In the genomic region with DNA sequence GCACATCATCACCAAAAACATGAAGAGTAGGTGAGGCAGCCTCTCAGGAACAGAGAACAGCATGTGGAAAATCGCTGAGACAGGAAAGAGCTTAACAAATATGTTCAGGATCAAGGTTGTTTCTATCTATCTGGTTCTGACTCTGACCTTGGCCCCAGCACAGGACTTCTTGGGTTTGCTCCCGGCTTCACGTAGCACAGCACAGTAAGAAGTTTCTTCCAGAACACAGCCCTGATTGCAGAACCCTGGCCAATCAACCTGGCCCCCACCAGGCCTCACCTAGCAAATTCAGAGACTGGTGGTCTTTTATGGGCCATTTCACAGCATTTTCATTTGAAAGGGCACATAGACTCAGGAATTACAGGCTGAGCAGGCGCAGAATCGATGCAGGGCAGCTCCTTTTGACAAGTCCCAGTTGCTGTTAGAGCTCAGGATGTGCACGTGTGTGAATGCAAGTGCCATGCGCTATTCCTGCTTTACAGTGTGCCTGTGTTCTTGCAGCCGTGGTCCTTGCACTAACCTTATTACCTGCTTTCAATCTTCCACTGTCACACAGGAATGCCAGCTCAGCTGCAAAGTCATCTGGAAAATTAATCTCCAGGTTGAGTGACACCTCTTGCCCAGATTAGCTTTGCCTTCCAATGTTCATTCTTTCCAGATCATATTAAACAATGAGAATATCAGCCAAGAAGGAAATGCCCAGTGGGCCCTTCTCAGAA, we compare ENCODE assay signal across 20 cellular contexts.
"Had no signal": no experiment of that assay in that cellular context is flagged by ENCODE, and none has a peak within 500 bp of the region (broad histone marks: within the 10 kb centered on the region; RNA-seq: fewer than 3 reads in every experiment).

No MANE protein-coding gene starts in this region.

- H3K4me3 Mint-ChIP-seq: activated CD4-positive, alpha-beta memory T cell treated with anti-CD3 and anti-CD28 coated beads, Interleukin-2, amount 10 ng/mL, durations not matched to agents 7 days and 5 days; activated CD4-positive, alpha-beta T cell treated with anti-CD3 and anti-CD28 coated beads for 36 hours; activated CD8-positive, alpha-beta memory T cell treated with anti-CD3 and anti-CD28 coated beads, Interleukin-2, amount 10 ng/mL, durations not matched to agents 7 days and 5 days; activated naive CD8-positive, alpha-beta T cell treated with anti-CD3 and anti-CD28 coated beads, Interleukin-2, amount 10 ng/mL, durations not matched to agents 7 days and 5 days; activated T-helper 17 cell treated with anti-CD3 and anti-CD28 coated beads, Interleukin-2, amount 50 U/mL, for 72 hours; brain; neural progenitor cell; T-helper 17 cell had no signal

- H3K4me3 ChIP-seq: coronary artery, left ventricle myocardium inferior, neural progenitor cell, transverse colon had no signal

- H3K27ac ChIP-seq: coronary artery, left ventricle myocardium inferior, neural progenitor cell, transverse colon, WERI-Rb-1 had no signal

- FAIRE-seq: frontal cortex, kidney had no signal

- H2AFZ ChIP-seq: neural progenitor cell had no signal

- H3K4me1 ChIP-seq: neural progenitor cell had no signal

- H3K36me3 ChIP-seq: left ventricle myocardium inferior, neural progenitor cell, transverse colon, WERI-Rb-1 had no signal

- H3K27me3 ChIP-seq: transverse colon had no signal

- H3K9me3 ChIP-seq: left ventricle myocardium inferior, transverse colon had no signal

- H3K4me2 ChIP-seq: neural progenitor cell had no signal

- H3K27me3 Mint-ChIP-seq: activated CD4-positive, alpha-beta memory T cell treated with anti-CD3 and anti-CD28 coated beads, Interleukin-2, amount 10 ng/mL, durations not matched to agents 7 days and 5 days; activated CD4-positive, alpha-beta T cell treated with anti-CD3 and anti-CD28 coated beads for 36 hours; activated naive CD8-positive, alpha-beta T cell treated with anti-CD3 and anti-CD28 coated beads, Interleukin-2, amount 10 ng/mL, durations not matched to agents 7 days and 5 days; activated T-helper 17 cell treated with anti-CD3 and anti-CD28 coated beads, Interleukin-2, amount 50 U/mL, for 72 hours; brain had no signal

- H3K36me3 Mint-ChIP-seq: activated CD8-positive, alpha-beta memory T cell treated with anti-CD3 and anti-CD28 coated beads, Interleukin-2, amount 10 ng/mL, durations not matched to agents 7 days and 5 days; activated naive CD8-positive, alpha-beta T cell treated with anti-CD3 and anti-CD28 coated beads, Interleukin-2, amount 10 ng/mL, durations not matched to agents 7 days and 5 days; brain; neural progenitor cell had no signal

- H3K4me1 Mint-ChIP-seq: activated CD4-positive, alpha-beta memory T cell treated with anti-CD3 and anti-CD28 coated beads, Interleukin-2, amount 10 ng/mL, durations not matched to agents 7 days and 5 days; activated CD4-positive, alpha-beta T cell treated with anti-CD3 and anti-CD28 coated beads for 36 hours; activated T-helper 17 cell treated with anti-CD3 and anti-CD28 coated beads, Interleukin-2, amount 50 U/mL, for 72 hours; T-helper 17 cell had no signal

- H3K27ac Mint-ChIP-seq: activated CD4-positive, alpha-beta memory T cell treated with anti-CD3 and anti-CD28 coated beads, Interleukin-2, amount 10 ng/mL, durations not matched to agents 7 days and 5 days; activated CD4-positive, alpha-beta T cell treated with anti-CD3 and anti-CD28 coated beads for 36 hours; activated CD8-positive, alpha-beta memory T cell treated with anti-CD3 and anti-CD28 coated beads, Interleukin-2, amount 10 ng/mL, durations not matched to agents 7 days and 5 days; activated naive CD8-positive, alpha-beta T cell treated with anti-CD3 and anti-CD28 coated beads, Interleukin-2, amount 10 ng/mL, durations not matched to agents 7 days and 5 days; activated T-helper 17 cell treated with anti-CD3 and anti-CD28 coated beads, Interleukin-2, amount 50 U/mL, for 72 hours; neural progenitor cell; T-helper 17 cell had no signal

- ATAC-seq: activated CD4-positive, alpha-beta T cell treated with anti-CD3 and anti-CD28 coated beads for 36 hours; activated CD8-positive, alpha-beta memory T cell treated with anti-CD3 and anti-CD28 coated beads, Interleukin-2, amount 10 ng/mL, durations not matched to agents 7 days and 5 days; activated T-helper 17 cell treated with anti-CD3 and anti-CD28 coated beads, Interleukin-2, amount 50 U/mL, for 72 hours; T-helper 17 cell had no signal

- H3K9me3 Mint-ChIP-seq: activated CD4-positive, alpha-beta memory T cell treated with anti-CD3 and anti-CD28 coated beads, Interleukin-2, amount 10 ng/mL, durations not matched to agents 7 days and 5 days; activated naive CD8-positive, alpha-beta T cell treated with anti-CD3 and anti-CD28 coated beads, Interleukin-2, amount 10 ng/mL, durations not matched to agents 7 days and 5 days; activated T-helper 17 cell treated with anti-CD3 and anti-CD28 coated beads, Interleukin-2, amount 50 U/mL, for 72 hours; brain; neural progenitor cell had no signal

- DNase-seq: activated CD4-positive, alpha-beta memory T cell treated with anti-CD3 and anti-CD28 coated beads, Interleukin-2, amount 10 ng/mL, durations not matched to agents 7 days and 5 days; activated CD4-positive, alpha-beta T cell treated with anti-CD3 and anti-CD28 coated beads for 36 hours; activated CD8-positive, alpha-beta memory T cell treated with anti-CD3 and anti-CD28 coated beads, Interleukin-2, amount 10 ng/mL, durations not matched to agents 7 days and 5 days; activated naive CD4-positive, alpha-beta T cell treated with Interleukin-2 at 50 U/mL for 16 hours; activated naive CD8-positive, alpha-beta T cell treated with anti-CD3 and anti-CD28 coated beads, Interleukin-2, amount 10 ng/mL, durations not matched to agents 7 days and 5 days; activated T-cell treated with anti-CD3 and anti-CD28 coated beads, Interleukin-2, amount 50 U/mL, for 1 hour; head of caudate nucleus; kidney; left ventricle myocardium inferior; stimulated activated CD4-positive, alpha-beta T cell treated with anti-CD3 and anti-CD28 coated beads, Interleukin-2, amount 100 ng/mL, for 24 hours; stimulated activated naive CD4-positive, alpha-beta T cell treated with Interleukin-2 at 50 U/mL for 16 hours; substantia nigra; T-helper 17 cell; transverse colon; WERI-Rb-1 had no signal
